1 cellular context compared by ENCODE assay signal in the genomic region with DNA sequence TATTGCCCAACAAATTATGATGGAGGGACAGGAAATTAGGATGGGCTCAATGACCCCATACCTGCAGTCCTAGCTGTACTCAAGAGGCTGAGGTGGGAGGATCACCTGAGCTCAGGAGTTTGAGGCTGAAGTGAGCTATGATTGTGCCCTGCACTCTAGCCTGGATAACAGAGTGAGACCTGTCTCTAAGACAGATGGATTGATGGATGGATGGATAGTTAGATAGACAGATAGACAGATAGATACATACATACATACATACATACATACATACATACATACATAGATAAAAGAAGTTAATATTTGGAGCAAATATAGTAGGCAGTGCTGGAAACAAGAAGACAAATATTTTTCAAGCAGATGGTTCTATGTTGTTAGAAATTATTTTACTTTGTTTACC.
A peak's percentile ranks its signal among the peaks of the same experiment; 100 is the strongest.
TF ChIP-seq lines count a peak whose summit lies in the region.

No MANE protein-coding gene starts in this region.

TF ChIP-seq in K562, 482 proteins besides CTCF, POLR2A, EP300 and RAD21 (continued from another document):
- TF ChIP-seq, protein P1, sequence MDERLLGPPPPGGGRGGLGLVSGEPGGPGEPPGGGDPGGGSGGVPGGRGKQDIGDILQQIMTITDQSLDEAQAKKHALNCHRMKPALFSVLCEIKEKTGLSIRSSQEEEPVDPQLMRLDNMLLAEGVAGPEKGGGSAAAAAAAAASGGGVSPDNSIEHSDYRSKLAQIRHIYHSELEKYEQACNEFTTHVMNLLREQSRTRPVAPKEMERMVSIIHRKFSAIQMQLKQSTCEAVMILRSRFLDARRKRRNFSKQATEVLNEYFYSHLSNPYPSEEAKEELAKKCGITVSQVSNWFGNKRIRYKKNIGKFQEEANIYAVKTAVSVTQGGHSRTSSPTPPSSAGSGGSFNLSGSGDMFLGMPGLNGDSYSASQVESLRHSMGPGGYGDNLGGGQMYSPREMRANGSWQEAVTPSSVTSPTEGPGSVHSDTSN (CRISPR knock-in tag; IDR thresholded peaks at IDR 0.05; ENCODE audit: low read depth), result no peak
- TF ChIP-seq, protein P1 (tag; conservative IDR thresholded peaks at IDR 0.05; ENCODE audit: low read depth), result peak; percentile 54; the same call in 1 of the 2 replicates
- TF ChIP-seq CCNT2 (IDR thresholded peaks at IDR 0.05; ENCODE audit: borderline replicate concordance, extremely low read depth, insufficient read length, low read depth, low read length), result no peak
- TF ChIP-seq ERF (CRISPR knock-in tag; IDR thresholded peaks at IDR 0.05), result no peak
- TF ChIP-seq, protein P2, sequence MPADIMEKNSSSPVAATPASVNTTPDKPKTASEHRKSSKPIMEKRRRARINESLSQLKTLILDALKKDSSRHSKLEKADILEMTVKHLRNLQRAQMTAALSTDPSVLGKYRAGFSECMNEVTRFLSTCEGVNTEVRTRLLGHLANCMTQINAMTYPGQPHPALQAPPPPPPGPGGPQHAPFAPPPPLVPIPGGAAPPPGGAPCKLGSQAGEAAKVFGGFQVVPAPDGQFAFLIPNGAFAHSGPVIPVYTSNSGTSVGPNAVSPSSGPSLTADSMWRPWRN (IDR thresholded peaks at IDR 0.05; ENCODE audit: low read depth), result no peak
- no peak for TF ChIP-seq ZKSCAN8 (CRISPR knock-in tag; IDR thresholded peaks at IDR 0.05)
- TF ChIP-seq NR1H2 (CRISPR knock-in tag; IDR thresholded peaks at IDR 0.05), result no peak
- TF ChIP-seq MEIS2 (IDR thresholded peaks at IDR 0.05; ENCODE audit: partially characterized antibody), result peak; percentile 68
- no peak for TF ChIP-seq MLX (CRISPR knock-in tag; conservative IDR thresholded peaks at IDR 0.05)
